8 cellular contexts compared by ENCODE assay signal in the genomic region with DNA sequence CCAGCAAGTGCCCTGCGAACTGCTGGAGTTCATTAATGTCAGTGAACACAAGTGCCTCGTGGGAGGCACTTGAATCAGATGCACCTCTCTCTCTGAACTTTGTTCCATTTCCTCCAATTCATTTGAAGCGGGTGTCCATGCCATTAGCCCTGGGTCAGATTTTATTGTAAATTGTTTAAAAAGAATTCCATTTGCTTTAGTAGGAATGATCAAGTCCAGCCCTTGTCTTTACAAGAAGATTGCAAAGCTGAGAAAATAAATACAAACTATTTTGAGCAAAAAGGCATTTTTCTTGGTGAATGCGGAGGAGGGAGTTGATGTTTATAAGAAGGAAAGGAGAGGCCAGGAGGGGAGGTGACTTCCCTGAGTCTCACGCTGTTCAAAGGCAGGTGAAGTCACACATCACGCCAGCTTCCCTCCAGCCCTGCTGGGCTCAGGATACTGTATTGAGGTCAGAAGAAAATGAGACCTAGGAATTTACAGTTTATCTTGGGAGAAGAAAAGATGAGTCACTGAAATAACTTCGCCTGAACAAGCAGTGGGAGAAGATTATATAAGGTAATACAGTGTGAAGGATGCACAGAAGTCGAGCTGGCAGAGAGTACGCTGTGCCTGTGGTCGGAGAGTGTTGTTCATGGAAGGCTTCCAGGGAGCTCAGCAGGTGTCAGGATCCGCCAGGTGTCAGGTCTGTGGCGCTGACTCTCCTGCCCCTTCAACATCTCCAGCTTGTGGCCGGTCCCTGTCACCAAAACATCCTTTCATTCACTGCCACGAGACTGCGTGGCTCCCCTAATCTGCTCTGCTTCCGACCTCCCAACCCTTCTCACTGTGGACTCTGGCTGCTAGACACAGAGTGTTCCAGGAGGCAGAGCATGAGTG. TPM values are rescaled to one million over a fixed set of nuclear protein-coding genes. Genes with fewer than 3 reads are reported as not detected.
A peak's percentile ranks its signal among the peaks of the same experiment; 100 is the strongest.
DNase-seq lines count a peak whose midpoint lies in the region; ATAC-seq and TF ChIP-seq lines count a peak whose summit lies in the region.

No MANE protein-coding gene starts in this region.

- TF ChIP-seq CTCF in psoas muscle (IDR thresholded peaks at IDR 0.05) (no peak), ovary (IDR thresholded peaks at IDR 0.05) (no peak)

- intact Hi-C loops in psoas muscle (cut with DNase I) (loop anchor here in 1 of 2 donors (5.0 kb wide), 1 partner anchor 49 kb away; no protein-coding TSS in a partner anchor), ovary (cut with DNase I) (no loop called here)

- H3K9me3 ChIP-seq in psoas muscle (no peaks in the 10 kb centered on the region), ovary (no peaks in the 10 kb centered on the region)

- H3K4me1 ChIP-seq in psoas muscle (peaks cover 41% of the 10 kb centered on the region), ovary (ENCODE audit: insufficient read depth) (peaks cover 3% of the 10 kb centered on the region)

- peak; percentile 59 to 77 (median 67) for ATAC-seq in psoas muscle
- ATAC-seq in HG03097 (IDR thresholded peaks at IDR 0.05; ENCODE audit: low FRiP score, unreplicated experiment) = no peak

- DNase-seq in GM04504 (ENCODE audit: low read depth) = peak; percentile 28
- DNase-seq in NCI-H748 (lab: John Stamatoyannopoulos, UW; ENCODE audit: unreplicated experiment) = peak; percentile 83
- DNase-seq in epithelial cell of prostate (ENCODE audit: low read depth, low spot score) = peak; percentile 46
- DNase-seq in psoas muscle = no peak
- no peak for DNase-seq in ovary
- no peak for DNase-seq in CD1c-positive myeloid dendritic cell (ENCODE audit: extremely low spot score)
- DNase-seq in retina = no peak

- TF ChIP-seq EP300 in ovary (IDR thresholded peaks at IDR 0.05) = no peak

- 45 to 54% (median 48%) methylated on average over 16 of the region's 16 CpGs for WGBS in psoas muscle, 3 donors
- 5 to 18% (median 10%) methylated on average over 16 of the region's 16 CpGs for WGBS in ovary, 3 donors

- peak overlapping the region; percentile 7 for H3K4me3 ChIP-seq in psoas muscle
- H3K4me3 ChIP-seq in ovary = no peak overlapping the region

- no peak for TF ChIP-seq POLR2A in ovary (IDR thresholded peaks at IDR 0.05)

- no peaks in the 10 kb centered on the region for H3K36me3 ChIP-seq in psoas muscle (ENCODE audit: insufficient read depth in 1 of 2, low read depth in 1 of 2)
- no peaks in the 10 kb centered on the region for H3K36me3 ChIP-seq in ovary

- H3K27me3 ChIP-seq in psoas muscle (ENCODE audit: insufficient read depth in 3 of 3, low read length in 2 of 3) (no peaks in the 10 kb centered on the region), ovary (no peaks in the 10 kb centered on the region)

- H3K27ac ChIP-seq in epithelial cell of prostate (no peak overlapping the region), psoas muscle (peak overlapping the region; percentile 53), ovary (no peak overlapping the region)

RNA-seq across cellular contexts. Expression of gene EFR3B, which starts 36.5 kb away (rescaled TPM):
- 10 to 100 TPM in 1 of 4 donors, 1 to 10 TPM in 3; 1.7 to 12.7 (median 4.0) TPM for total RNA-seq in psoas muscle
- polyA plus RNA-seq in psoas muscle = under 1 TPM; 0.59 to 0.88 (median 0.72) TPM
- total RNA-seq in ovary = 1 to 10 TPM in 6 of 7 donors, under 1 TPM in 1; 0.36 to 4.5 (median 1.5) TPM
- polyA plus RNA-seq in ovary = under 1 TPM; 0.45 to 0.93 TPM

Comparison
In these comparisons a context has a peak if more than half of its experiments do, and no peak if none do; other contexts are left out.
1. DNase-seq: peak in GM04504 (single experiment), NCI-H748 (single experiment) and epithelial cell of prostate (single experiment); none in psoas muscle (0 of 2), ovary (0 of 5), CD1c-positive myeloid dendritic cell (single experiment) and retina (single experiment).